In the genomic region with DNA sequence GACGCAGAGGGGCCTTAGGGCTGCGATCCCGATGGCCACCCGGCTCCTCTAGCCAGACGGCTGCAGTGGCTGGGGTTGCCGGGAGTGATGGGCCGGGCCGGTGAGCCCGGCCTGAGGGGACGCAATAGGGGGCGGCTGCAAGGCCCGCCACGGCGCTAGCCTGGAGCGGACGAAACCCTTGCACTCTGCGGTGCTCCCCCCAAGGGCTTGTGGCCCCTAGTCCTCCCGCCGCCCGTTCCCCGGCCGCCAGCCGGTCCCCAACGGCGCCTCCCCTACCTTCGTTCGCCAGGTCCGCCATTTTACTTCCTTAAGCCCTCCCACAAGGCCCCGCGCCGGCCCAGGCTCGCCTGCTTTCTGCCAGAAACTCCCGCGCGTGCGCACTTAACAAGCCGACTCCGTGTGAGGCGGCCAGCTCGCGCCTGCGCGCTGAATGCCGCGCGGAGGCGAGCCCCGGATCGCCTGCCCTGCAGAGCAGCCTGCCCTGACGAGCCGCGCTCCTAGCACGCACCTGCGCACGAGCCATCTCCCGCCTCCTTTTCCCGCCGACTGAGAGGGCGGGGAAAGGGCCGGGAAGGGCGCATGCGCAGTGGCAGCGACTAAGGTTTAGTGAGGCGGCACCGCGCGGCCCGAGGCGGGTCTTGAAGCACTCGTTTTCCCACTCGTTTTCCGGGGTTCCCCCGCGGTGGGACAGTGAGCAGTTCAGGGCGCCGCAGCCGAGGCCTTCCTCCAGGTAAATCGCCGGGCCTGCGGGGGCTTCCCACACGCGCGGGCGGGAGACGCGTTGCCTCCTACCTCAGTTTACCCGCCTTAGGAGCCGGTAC, we compare ENCODE assay signal across 1 cellular context.
A peak's percentile ranks its signal among the peaks of the same experiment; 100 is the strongest.
TF ChIP-seq lines count a peak whose summit lies in the region.

A gene with protein sequence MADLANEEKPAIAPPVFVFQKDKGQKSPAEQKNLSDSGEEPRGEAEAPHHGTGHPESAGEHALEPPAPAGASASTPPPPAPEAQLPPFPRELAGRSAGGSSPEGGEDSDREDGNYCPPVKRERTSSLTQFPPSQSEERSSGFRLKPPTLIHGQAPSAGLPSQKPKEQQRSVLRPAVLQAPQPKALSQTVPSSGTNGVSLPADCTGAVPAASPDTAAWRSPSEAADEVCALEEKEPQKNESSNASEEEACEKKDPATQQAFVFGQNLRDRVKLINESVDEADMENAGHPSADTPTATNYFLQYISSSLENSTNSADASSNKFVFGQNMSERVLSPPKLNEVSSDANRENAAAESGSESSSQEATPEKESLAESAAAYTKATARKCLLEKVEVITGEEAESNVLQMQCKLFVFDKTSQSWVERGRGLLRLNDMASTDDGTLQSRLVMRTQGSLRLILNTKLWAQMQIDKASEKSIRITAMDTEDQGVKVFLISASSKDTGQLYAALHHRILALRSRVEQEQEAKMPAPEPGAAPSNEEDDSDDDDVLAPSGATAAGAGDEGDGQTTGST (minus strand): TSS at position 356 of the 821 bp plus-strand sequence. CDS start 58 bp downstream, at position 298.

TF ChIP-seq in HepG2, 621 proteins besides CTCF, POLR2A, EP300 and RAD21 (continued from another document and continues in another):
- TF ChIP-seq, protein P1, sequence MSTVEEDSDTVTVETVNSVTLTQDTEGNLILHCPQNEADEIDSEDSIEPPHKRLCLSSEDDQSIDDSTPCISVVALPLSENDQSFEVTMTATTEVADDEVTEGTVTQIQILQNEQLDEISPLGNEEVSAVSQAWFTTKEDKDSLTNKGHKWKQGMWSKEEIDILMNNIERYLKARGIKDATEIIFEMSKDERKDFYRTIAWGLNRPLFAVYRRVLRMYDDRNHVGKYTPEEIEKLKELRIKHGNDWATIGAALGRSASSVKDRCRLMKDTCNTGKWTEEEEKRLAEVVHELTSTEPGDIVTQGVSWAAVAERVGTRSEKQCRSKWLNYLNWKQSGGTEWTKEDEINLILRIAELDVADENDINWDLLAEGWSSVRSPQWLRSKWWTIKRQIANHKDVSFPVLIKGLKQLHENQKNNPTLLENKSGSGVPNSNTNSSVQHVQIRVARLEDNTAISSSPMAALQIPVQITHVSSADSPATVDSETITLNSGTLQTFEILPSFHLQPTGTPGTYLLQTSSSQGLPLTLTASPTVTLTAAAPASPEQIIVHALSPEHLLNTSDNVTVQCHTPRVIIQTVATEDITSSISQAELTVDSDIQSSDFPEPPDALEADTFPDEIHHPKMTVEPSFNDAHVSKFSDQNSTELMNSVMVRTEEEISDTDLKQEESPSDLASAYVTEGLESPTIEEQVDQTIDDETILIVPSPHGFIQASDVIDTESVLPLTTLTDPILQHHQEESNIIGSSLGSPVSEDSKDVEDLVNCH (CRISPR knock-in tag; IDR thresholded peaks at IDR 0.05), result peak; percentile 99
- TF ChIP-seq POLR2AphosphoS5 (IDR thresholded peaks at IDR 0.05; ENCODE audit: low read depth, low read length), result peak; percentile 67
- TF ChIP-seq, protein P2, sequence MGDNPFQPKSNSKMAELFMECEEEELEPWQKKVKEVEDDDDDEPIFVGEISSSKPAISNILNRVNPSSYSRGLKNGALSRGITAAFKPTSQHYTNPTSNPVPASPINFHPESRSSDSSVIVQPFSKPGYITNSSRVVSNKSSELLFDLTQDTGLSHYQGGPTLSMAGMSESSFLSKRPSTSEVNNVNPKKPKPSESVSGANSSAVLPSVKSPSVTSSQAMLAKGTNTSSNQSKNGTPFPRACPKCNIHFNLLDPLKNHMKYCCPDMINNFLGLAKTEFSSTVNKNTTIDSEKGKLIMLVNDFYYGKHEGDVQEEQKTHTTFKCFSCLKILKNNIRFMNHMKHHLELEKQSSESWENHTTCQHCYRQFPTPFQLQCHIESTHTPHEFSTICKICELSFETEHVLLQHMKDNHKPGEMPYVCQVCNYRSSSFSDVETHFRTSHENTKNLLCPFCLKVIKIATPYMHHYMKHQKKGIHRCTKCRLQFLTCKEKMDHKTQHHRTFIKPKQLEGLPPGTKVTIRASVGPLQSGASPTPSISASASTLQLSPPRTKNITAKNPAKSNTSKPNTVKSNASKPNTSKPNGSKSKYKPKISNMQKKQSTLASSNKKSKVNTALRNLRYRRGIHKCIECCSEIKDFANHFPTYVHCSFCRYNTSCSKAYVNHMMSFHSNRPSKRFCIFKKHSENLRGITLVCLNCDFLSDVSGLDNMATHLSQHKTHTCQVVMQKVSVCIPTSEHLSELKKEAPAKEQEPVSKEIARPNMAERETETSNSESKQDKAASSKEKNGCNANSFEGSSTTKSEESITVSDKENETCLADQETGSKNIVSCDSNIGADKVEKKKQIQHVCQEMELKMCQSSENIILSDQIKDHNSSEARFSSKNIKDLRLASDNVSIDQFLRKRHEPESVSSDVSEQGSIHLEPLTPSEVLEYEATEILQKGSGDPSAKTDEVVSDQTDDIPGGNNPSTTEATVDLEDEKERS (CRISPR knock-in tag; IDR thresholded peaks at IDR 0.05), result peak; percentile 100
- peak; percentile 100 for TF ChIP-seq ZNF230 (CRISPR knock-in tag; IDR thresholded peaks at IDR 0.05)
- TF ChIP-seq FOXO1 (CRISPR knock-in tag; IDR thresholded peaks at IDR 0.05), result peak; percentile 87
- TF ChIP-seq ZNF335 (CRISPR knock-in tag; IDR thresholded peaks at IDR 0.05), result peak; percentile 97
- peak; percentile 100 for TF ChIP-seq ZNF256 (CRISPR knock-in tag; conservative IDR thresholded peaks at IDR 0.05)
- TF ChIP-seq, protein P3, sequence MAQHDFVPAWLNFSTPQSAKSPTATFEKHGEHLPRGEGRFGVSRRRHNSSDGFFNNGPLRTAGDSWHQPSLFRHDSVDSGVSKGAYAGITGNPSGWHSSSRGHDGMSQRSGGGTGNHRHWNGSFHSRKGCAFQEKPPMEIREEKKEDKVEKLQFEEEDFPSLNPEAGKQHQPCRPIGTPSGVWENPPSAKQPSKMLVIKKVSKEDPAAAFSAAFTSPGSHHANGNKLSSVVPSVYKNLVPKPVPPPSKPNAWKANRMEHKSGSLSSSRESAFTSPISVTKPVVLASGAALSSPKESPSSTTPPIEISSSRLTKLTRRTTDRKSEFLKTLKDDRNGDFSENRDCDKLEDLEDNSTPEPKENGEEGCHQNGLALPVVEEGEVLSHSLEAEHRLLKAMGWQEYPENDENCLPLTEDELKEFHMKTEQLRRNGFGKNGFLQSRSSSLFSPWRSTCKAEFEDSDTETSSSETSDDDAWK (CRISPR knock-in tag; IDR thresholded peaks at IDR 0.05), result no peak
- peak; percentile 94 for TF ChIP-seq KAT8 (CRISPR knock-in tag; IDR thresholded peaks at IDR 0.05)
- TF ChIP-seq, protein P4, sequence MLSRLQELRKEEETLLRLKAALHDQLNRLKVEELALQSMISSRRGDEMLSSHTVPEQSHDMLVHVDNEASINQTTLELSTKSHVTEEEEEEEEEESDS (CRISPR knock-in tag; IDR thresholded peaks at IDR 0.05; ENCODE audit: borderline replicate concordance), result peak; percentile 99
- peak; percentile 100 for TF ChIP-seq SRY (CRISPR knock-in tag; IDR thresholded peaks at IDR 0.05)
- peak; percentile 100 for TF ChIP-seq ZNF558 (CRISPR knock-in tag; IDR thresholded peaks at IDR 0.05; ENCODE audit: borderline replicate concordance)
- peak; percentile 89 for TF ChIP-seq FOXJ3 (CRISPR knock-in tag; IDR thresholded peaks at IDR 0.05; ENCODE audit: borderline replicate concordance)
- TF ChIP-seq ZSCAN29 (CRISPR knock-in tag; conservative IDR thresholded peaks at IDR 0.05), result peak; percentile 98
- TF ChIP-seq, protein P5, sequence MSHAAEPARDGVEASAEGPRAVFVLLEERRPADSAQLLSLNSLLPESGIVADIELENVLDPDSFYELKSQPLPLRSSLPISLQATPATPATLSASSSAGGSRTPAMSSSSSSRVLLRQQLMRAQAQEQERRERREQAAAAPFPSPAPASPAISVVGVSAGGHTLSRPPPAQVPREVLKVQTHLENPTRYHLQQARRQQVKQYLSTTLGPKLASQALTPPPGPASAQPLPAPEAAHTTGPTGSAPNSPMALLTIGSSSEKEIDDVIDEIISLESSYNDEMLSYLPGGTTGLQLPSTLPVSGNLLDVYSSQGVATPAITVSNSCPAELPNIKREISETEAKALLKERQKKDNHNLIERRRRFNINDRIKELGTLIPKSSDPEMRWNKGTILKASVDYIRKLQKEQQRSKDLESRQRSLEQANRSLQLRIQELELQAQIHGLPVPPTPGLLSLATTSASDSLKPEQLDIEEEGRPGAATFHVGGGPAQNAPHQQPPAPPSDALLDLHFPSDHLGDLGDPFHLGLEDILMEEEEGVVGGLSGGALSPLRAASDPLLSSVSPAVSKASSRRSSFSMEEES (CRISPR knock-in tag; IDR thresholded peaks at IDR 0.05), result peak; percentile 99
- TF ChIP-seq TEAD2 (CRISPR knock-in tag; IDR thresholded peaks at IDR 0.05), result peak; percentile 99
- TF ChIP-seq, protein P6, sequence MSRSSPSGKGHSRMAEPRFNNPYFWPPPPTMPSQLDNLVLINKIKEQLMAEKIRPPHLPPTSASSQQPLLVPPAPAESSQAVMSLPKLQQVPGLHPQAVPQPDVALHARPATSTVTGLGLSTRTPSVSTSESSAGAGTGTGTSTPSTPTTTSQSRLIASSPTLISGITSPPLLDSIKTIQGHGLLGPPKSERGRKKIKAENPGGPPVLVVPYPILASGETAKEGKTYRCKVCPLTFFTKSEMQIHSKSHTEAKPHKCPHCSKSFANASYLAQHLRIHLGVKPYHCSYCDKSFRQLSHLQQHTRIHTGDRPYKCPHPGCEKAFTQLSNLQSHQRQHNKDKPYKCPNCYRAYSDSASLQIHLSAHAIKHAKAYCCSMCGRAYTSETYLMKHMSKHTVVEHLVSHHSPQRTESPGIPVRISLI (CRISPR knock-in tag; IDR thresholded peaks at IDR 0.05; ENCODE audit: borderline replicate concordance), result peak; percentile 91
- no peak for TF ChIP-seq U2AF1 (optimal IDR thresholded peaks at IDR 0.05; ENCODE audit: low read depth, low read length)
- TF ChIP-seq, protein P7, sequence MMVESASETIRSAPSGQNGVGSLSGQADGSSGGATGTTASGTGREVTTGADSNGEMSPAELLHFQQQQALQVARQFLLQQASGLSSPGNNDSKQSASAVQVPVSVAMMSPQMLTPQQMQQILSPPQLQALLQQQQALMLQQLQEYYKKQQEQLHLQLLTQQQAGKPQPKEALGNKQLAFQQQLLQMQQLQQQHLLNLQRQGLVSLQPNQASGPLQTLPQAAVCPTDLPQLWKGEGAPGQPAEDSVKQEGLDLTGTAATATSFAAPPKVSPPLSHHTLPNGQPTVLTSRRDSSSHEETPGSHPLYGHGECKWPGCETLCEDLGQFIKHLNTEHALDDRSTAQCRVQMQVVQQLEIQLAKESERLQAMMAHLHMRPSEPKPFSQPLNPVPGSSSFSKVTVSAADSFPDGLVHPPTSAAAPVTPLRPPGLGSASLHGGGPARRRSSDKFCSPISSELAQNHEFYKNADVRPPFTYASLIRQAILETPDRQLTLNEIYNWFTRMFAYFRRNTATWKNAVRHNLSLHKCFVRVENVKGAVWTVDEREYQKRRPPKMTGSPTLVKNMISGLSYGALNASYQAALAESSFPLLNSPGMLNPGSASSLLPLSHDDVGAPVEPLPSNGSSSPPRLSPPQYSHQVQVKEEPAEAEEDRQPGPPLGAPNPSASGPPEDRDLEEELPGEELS (CRISPR knock-in tag; IDR thresholded peaks at IDR 0.05), result peak; percentile 96
- TF ChIP-seq, protein P8, sequence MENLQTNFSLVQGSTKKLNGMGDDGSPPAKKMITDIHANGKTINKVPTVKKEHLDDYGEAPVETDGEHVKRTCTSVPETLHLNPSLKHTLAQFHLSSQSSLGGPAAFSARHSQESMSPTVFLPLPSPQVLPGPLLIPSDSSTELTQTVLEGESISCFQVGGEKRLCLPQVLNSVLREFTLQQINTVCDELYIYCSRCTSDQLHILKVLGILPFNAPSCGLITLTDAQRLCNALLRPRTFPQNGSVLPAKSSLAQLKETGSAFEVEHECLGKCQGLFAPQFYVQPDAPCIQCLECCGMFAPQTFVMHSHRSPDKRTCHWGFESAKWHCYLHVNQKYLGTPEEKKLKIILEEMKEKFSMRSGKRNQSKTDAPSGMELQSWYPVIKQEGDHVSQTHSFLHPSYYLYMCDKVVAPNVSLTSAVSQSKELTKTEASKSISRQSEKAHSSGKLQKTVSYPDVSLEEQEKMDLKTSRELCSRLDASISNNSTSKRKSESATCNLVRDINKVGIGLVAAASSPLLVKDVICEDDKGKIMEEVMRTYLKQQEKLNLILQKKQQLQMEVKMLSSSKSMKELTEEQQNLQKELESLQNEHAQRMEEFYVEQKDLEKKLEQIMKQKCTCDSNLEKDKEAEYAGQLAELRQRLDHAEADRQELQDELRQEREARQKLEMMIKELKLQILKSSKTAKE (CRISPR knock-in tag; IDR thresholded peaks at IDR 0.05; ENCODE audit: borderline replicate concordance), result peak; percentile 98
- peak; percentile 100 for TF ChIP-seq KLF11 (CRISPR knock-in tag; IDR thresholded peaks at IDR 0.05)
- TF ChIP-seq NCOA1 (CRISPR knock-in tag; IDR thresholded peaks at IDR 0.05), result peak; percentile 94
- TF ChIP-seq HDAC1 (CRISPR knock-in tag; IDR thresholded peaks at IDR 0.05), result peak; percentile 92
- peak; percentile 93 for TF ChIP-seq ZNF225 (CRISPR knock-in tag; IDR thresholded peaks at IDR 0.05)
- TF ChIP-seq PHF5A (CRISPR knock-in tag; IDR thresholded peaks at IDR 0.05; ENCODE audit: low read depth, unreplicated experiment), result peak; percentile 96
- TF ChIP-seq, protein P9, sequence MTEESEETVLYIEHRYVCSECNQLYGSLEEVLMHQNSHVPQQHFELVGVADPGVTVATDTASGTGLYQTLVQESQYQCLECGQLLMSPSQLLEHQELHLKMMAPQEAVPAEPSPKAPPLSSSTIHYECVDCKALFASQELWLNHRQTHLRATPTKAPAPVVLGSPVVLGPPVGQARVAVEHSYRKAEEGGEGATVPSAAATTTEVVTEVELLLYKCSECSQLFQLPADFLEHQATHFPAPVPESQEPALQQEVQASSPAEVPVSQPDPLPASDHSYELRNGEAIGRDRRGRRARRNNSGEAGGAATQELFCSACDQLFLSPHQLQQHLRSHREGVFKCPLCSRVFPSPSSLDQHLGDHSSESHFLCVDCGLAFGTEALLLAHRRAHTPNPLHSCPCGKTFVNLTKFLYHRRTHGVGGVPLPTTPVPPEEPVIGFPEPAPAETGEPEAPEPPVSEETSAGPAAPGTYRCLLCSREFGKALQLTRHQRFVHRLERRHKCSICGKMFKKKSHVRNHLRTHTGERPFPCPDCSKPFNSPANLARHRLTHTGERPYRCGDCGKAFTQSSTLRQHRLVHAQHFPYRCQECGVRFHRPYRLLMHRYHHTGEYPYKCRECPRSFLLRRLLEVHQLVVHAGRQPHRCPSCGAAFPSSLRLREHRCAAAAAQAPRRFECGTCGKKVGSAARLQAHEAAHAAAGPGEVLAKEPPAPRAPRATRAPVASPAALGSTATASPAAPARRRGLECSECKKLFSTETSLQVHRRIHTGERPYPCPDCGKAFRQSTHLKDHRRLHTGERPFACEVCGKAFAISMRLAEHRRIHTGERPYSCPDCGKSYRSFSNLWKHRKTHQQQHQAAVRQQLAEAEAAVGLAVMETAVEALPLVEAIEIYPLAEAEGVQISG (CRISPR knock-in tag; IDR thresholded peaks at IDR 0.05), result peak; percentile 96
- TF ChIP-seq, protein P10, sequence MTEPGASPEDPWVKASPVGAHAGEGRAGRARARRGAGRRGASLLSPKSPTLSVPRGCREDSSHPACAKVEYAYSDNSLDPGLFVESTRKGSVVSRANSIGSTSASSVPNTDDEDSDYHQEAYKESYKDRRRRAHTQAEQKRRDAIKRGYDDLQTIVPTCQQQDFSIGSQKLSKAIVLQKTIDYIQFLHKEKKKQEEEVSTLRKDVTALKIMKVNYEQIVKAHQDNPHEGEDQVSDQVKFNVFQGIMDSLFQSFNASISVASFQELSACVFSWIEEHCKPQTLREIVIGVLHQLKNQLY (CRISPR knock-in tag; IDR thresholded peaks at IDR 0.05), result peak; percentile 97
- peak; percentile 99 for TF ChIP-seq HIVEP1 (CRISPR knock-in tag; IDR thresholded peaks at IDR 0.05)
- peak; percentile 100 for TF ChIP-seq ZNF839 (CRISPR knock-in tag; IDR thresholded peaks at IDR 0.05; ENCODE audit: borderline replicate concordance)
- peak; percentile 87 for TF ChIP-seq ETV5 (CRISPR knock-in tag; IDR thresholded peaks at IDR 0.05; ENCODE audit: borderline replicate concordance)
- TF ChIP-seq TGIF2 (CRISPR knock-in tag; IDR thresholded peaks at IDR 0.05), result peak; percentile 99
- TF ChIP-seq ZNF282 (IDR thresholded peaks at IDR 0.05; ENCODE audit: partially characterized antibody), result no peak
- TF ChIP-seq ZNF678 (CRISPR knock-in tag; IDR thresholded peaks at IDR 0.05), result peak; percentile 100
- peak; percentile 80 for TF ChIP-seq SP2 (CRISPR knock-in tag; IDR thresholded peaks at IDR 0.05)
- TF ChIP-seq ZC3H13 (CRISPR knock-in tag; IDR thresholded peaks at IDR 0.05), result peak; percentile 100
- TF ChIP-seq IRF2 (CRISPR knock-in tag; IDR thresholded peaks at IDR 0.05), result peak; percentile 99
